Comparison of ENCODE assay signal across 14 cellular contexts in genomic region chr12:14171111-14171510, GRCh38.
DNase-seq lines count a peak whose midpoint lies in the region; ATAC-seq, FAIRE-seq and TF ChIP-seq lines count a peak whose summit lies in the region.
"Had no signal": no experiment of that assay in that cellular context is flagged by ENCODE, and none has a peak within 500 bp of the region (broad histone marks: within the 10 kb centered on the region; RNA-seq: fewer than 3 reads in every experiment).

No MANE protein-coding gene starts in this region.

- no peaks in the 10 kb centered on the region for H3K36me3 ChIP-seq in vagina
- H3K36me3 ChIP-seq: BE2C, upper lobe of left lung had no signal

- FAIRE-seq in GM18507 (lab: Jason Lieb, UNC): peak; percentile 71

- no peak for TF ChIP-seq POLR2A in vagina (IDR thresholded peaks at IDR 0.05)

- H3K9me3 ChIP-seq in vagina: no peaks in the 10 kb centered on the region
- H3K9me3 ChIP-seq: BE2C, upper lobe of left lung had no signal

- H3K4me1 ChIP-seq in vagina: no peaks in the 10 kb centered on the region
- H3K4me1 ChIP-seq: BE2C, upper lobe of left lung had no signal

- TF ChIP-seq CTCF in vagina (IDR thresholded peaks at IDR 0.05): no peak

- H3K27me3 ChIP-seq in vagina: no peaks in the 10 kb centered on the region
- H3K27me3 ChIP-seq: BE2C, upper lobe of left lung had no signal

- peak; percentile 81 for ATAC-seq in GM21390 (IDR thresholded peaks at IDR 0.05; ENCODE audit: unreplicated experiment)
- peak; percentile 85 for ATAC-seq in HG03066 (IDR thresholded peaks at IDR 0.05; ENCODE audit: low read depth, unreplicated experiment)

- H3K27ac ChIP-seq in vagina: no peak overlapping the region
- H3K27ac ChIP-seq: upper lobe of left lung had no signal

- DNase-seq in GM18507 (ENCODE audit: extremely low spot score, insufficient read length, low read depth): no peak
- peak; percentile 17 for DNase-seq in NOMO-1 treated with dmso at 0.1 percent for 144 hours (lab: John Stamatoyannopoulos, UW; ENCODE audit: unreplicated experiment)
- DNase-seq in anterior cingulate cortex (lab: John Stamatoyannopoulos, UW): no peak
- DNase-seq in NCI-H526 (lab: John Stamatoyannopoulos, UW): no peak
- DNase-seq in activated T-cell treated with anti-CD3 and anti-CD28 coated beads, Interleukin-2, amount 50 U/mL, for 1 hour: no peak
- DNase-seq in vagina (ENCODE audit: extremely low spot score in 2 of 2): no peak
- DNase-seq: activated T-cell treated with anti-CD3 and anti-CD28 coated beads, Interleukin-2, amount 50 U/mL, for 24 hours; BE2C; erythroblast; NCI-H1092; retina; upper lobe of left lung had no signal

- intact Hi-C loops in vagina (cut with DNase I): no loop called here

- H3K4me3 ChIP-seq in vagina: no peak overlapping the region
- H3K4me3 ChIP-seq: upper lobe of left lung had no signal
